Comparison of ENCODE assay signal across 9 cellular contexts in genomic region chr2:217685255-217685605, GRCh38.
DNase-seq lines count a peak whose midpoint lies in the region; ATAC-seq and TF ChIP-seq lines count a peak whose summit lies in the region.
"Had no signal": no experiment of that assay in that cellular context is flagged by ENCODE, and none has a peak within 500 bp of the region (broad histone marks: within the 10 kb centered on the region; RNA-seq: fewer than 3 reads in every experiment).

No MANE protein-coding gene starts in this region.

- CTCF ChIA-PET in HCT116 (lab: Charles Lee) (interaction anchor here (1.2 kb wide), 1 partner anchor 35 kb away, joined by 5 read pairs; no protein-coding TSS in a partner anchor), RWPE1 (lab: Yijun Ruan, JAX) (interaction anchor here (0.6 to 1.0 kb wide), 4 partner anchors 28 to 1225 kb away, joined by 3 to 4 read pairs (median 4); no protein-coding TSS in a partner anchor)

- 0% methylated on average over 4 of the region's 4 CpGs for WGBS in smooth muscle cell (ENCODE audit: low lambda C conversion rate)

- H3K4me3 ChIP-seq in HCT116 (replicated peaks in 1 of 2; ENCODE audit: low read depth in 1 of 2, low read length in 2 of 2) (no peak overlapping the region), smooth muscle cell (no peak overlapping the region)

- intact Hi-C loops in HCT116 (cut with micrococcal nuclease) = no loop called here

- H3K36me3 Mint-ChIP-seq in glutamatergic neuron (ENCODE audit: unreplicated experiment) = no peaks in the 10 kb centered on the region
- H3K36me3 Mint-ChIP-seq: activated naive CD8-positive, alpha-beta T cell treated with anti-CD3 and anti-CD28 coated beads, Interleukin-2, amount 10 ng/mL, durations not matched to agents 7 days and 5 days had no signal

- H3K9me3 Mint-ChIP-seq in glutamatergic neuron (ENCODE audit: unreplicated experiment) = no peaks in the 10 kb centered on the region
- H3K9me3 Mint-ChIP-seq: activated naive CD8-positive, alpha-beta T cell treated with anti-CD3 and anti-CD28 coated beads, Interleukin-2, amount 10 ng/mL, durations not matched to agents 7 days and 5 days had no signal

- H3K36me3 ChIP-seq in HCT116 (ENCODE audit: control insufficient read depth in 1 of 2, insufficient read depth in 2 of 2, low read length in 2 of 2) = no peaks in the 10 kb centered on the region
- no peaks in the 10 kb centered on the region for H3K36me3 ChIP-seq in smooth muscle cell (ENCODE audit: low read depth)

- H3K27me3 Mint-ChIP-seq in glutamatergic neuron (ENCODE audit: unreplicated experiment) = no peaks in the 10 kb centered on the region
- H3K27me3 Mint-ChIP-seq: activated naive CD8-positive, alpha-beta T cell treated with anti-CD3 and anti-CD28 coated beads, Interleukin-2, amount 10 ng/mL, durations not matched to agents 7 days and 5 days had no signal

- H3K9ac ChIP-seq in HCT116 (ENCODE audit: low read length) = no peak overlapping the region
- H3K9ac ChIP-seq in smooth muscle cell (ENCODE audit: low read depth) = no peak overlapping the region

- no peak overlapping the region for H3K4me2 ChIP-seq in HCT116 (ENCODE audit: low read length)
- H3K4me2 ChIP-seq in smooth muscle cell = peak overlapping the region; percentile 49

- H3K4me1 Mint-ChIP-seq in glutamatergic neuron (ENCODE audit: low read depth, unreplicated experiment) = peaks cover 3% of the 10 kb centered on the region
- H3K4me1 Mint-ChIP-seq: activated naive CD8-positive, alpha-beta T cell treated with anti-CD3 and anti-CD28 coated beads, Interleukin-2, amount 10 ng/mL, durations not matched to agents 7 days and 5 days had no signal

- no peaks in the 10 kb centered on the region for H3K9me2 ChIP-seq in HCT116 (ENCODE audit: insufficient read depth)

- H3K79me2 ChIP-seq in HCT116 (ENCODE audit: insufficient read depth, low read length) (no peaks in the 10 kb centered on the region), smooth muscle cell (ENCODE audit: low read depth) (no peaks in the 10 kb centered on the region)

- POLR2A ChIA-PET in HCT116 (lab: Charles Lee) = no interaction called here
- POLR2A ChIA-PET in RWPE1 (lab: Yijun Ruan, JAX; ENCODE audit: low non-redundant PET) = no interaction called here

- no peak overlapping the region for H2AFZ ChIP-seq in HCT116 (ENCODE audit: low read depth, low read length, poor library complexity, severe bottlenecking)
- no peak overlapping the region for H2AFZ ChIP-seq in smooth muscle cell (ENCODE audit: low read depth)

- H3K9me3 ChIP-seq in HCT116 (ENCODE audit: control insufficient read depth in 1 of 2, insufficient read depth in 1 of 2, low read depth in 1 of 2, low read length in 2 of 2) = no peaks in the 10 kb centered on the region
- H3K9me3 ChIP-seq in smooth muscle cell (replicated peaks; ENCODE audit: low read depth) = no peaks in the 10 kb centered on the region

- ATAC-seq in HCT116 = peak; percentile 53; the same call in 1 of the 2 replicates
- no peak for ATAC-seq in GM21423 (IDR thresholded peaks at IDR 0.05; ENCODE audit: unreplicated experiment)
- no peak for ATAC-seq in HG02798 (IDR thresholded peaks at IDR 0.05; ENCODE audit: poor library complexity, unreplicated experiment)
- no peak for ATAC-seq in GM19397 (IDR thresholded peaks at IDR 0.05; ENCODE audit: unreplicated experiment)

- H3K4me3 Mint-ChIP-seq in glutamatergic neuron (ENCODE audit: unreplicated experiment) = no peak overlapping the region
- H3K4me3 Mint-ChIP-seq: activated naive CD8-positive, alpha-beta T cell treated with anti-CD3 and anti-CD28 coated beads, Interleukin-2, amount 10 ng/mL, durations not matched to agents 7 days and 5 days had no signal

- no peak for TF ChIP-seq POLR2A in HCT116 (IDR thresholded peaks at IDR 0.05; ENCODE audit: borderline replicate concordance, extremely low read depth, insufficient read depth, insufficient read length)

- H3K27me3 ChIP-seq in HCT116 (ENCODE audit: insufficient read depth, low read length) = peaks cover 20% of the 10 kb centered on the region
- no peaks in the 10 kb centered on the region for H3K27me3 ChIP-seq in smooth muscle cell (ENCODE audit: low read depth)

- no TSS peak for BruUV-seq in HCT116 (replicated peaks; lab: Mats Ljungman, UMichigan)

- H3K27ac ChIP-seq in HCT116 (ENCODE audit: low read depth, low read length) (no peak overlapping the region), RWPE1 (no peak overlapping the region), smooth muscle cell (ENCODE audit: low read depth) (peak overlapping the region; percentile 33)

- no peak for TF ChIP-seq RAD21 in HCT116 (IDR thresholded peaks at IDR 0.05; ENCODE audit: low read depth)

- H3K27ac Mint-ChIP-seq in glutamatergic neuron (ENCODE audit: unreplicated experiment) = no peak overlapping the region
- H3K27ac Mint-ChIP-seq: activated naive CD8-positive, alpha-beta T cell treated with anti-CD3 and anti-CD28 coated beads, Interleukin-2, amount 10 ng/mL, durations not matched to agents 7 days and 5 days had no signal

- peak; percentile 26 for DNase-seq in HCT116 (ENCODE audit: low read depth, low spot score)
- peak; percentile 92 for DNase-seq in RWPE1 (ENCODE audit: low spot score)
- DNase-seq in glutamatergic neuron = peak; percentile 18
- DNase-seq in smooth muscle cell (lab: John Stamatoyannopoulos, UW; ENCODE audit: unreplicated experiment) = peak; percentile 4
- no peak for DNase-seq in Kasumi-1 (lab: John Stamatoyannopoulos, UW)
- DNase-seq: activated naive CD8-positive, alpha-beta T cell treated with anti-CD3 and anti-CD28 coated beads, Interleukin-2, amount 10 ng/mL, durations not matched to agents 7 days and 5 days had no signal

- H3K4me1 ChIP-seq in HCT116 (ENCODE audit: control insufficient read depth in 1 of 2, insufficient read depth in 2 of 2, low read length in 2 of 2) (no peaks in the 10 kb centered on the region), smooth muscle cell (ENCODE audit: low read depth) (no peaks in the 10 kb centered on the region)

- RAD21 ChIA-PET in HCT116 (lab: Charles Lee; ENCODE audit: low non-redundant PET in 1 of 2, low total read pairs in 2 of 2, uncharacterized antibody in 2 of 2, unreplicated experiment in 2 of 2) = no interaction called here

- H3F3A ChIP-seq in smooth muscle cell (ENCODE audit: low read depth) = no peaks in the 10 kb centered on the region

- TF ChIP-seq CTCF in HCT116 (IDR thresholded peaks at IDR 0.05 in 2 of 3, conservative IDR thresholded peaks at IDR 0.05 in 1 of 3; ENCODE audit: borderline replicate concordance in 1 of 3, insufficient read depth in 1 of 3, low read depth in 2 of 3, low read length in 2 of 3) (no peak), RWPE1 (conservative IDR thresholded peaks at IDR 0.05; ENCODE audit: low read depth) (no peak), glutamatergic neuron (IDR thresholded peaks at IDR 0.05; ENCODE audit: partially characterized antibody, unreplicated experiment) (no peak), smooth muscle cell (IDR thresholded peaks at IDR 0.05; ENCODE audit: borderline replicate concordance, insufficient read depth, poor library complexity, severe bottlenecking) (no peak)

- H4K20me1 ChIP-seq in HCT116 (ENCODE audit: insufficient read depth) = no peaks in the 10 kb centered on the region
- H4K20me1 ChIP-seq in smooth muscle cell (ENCODE audit: low read depth) = no peaks in the 10 kb centered on the region

TF ChIP-seq in HCT116, 20 proteins besides CTCF, POLR2A, EP300 and RAD21 (continues in another document):
- peak; percentile 50; the same call in 1 of the 2 replicates for TF ChIP-seq CBX3 (IDR thresholded peaks at IDR 0.05; ENCODE audit: low read depth)
- TF ChIP-seq EGR1 (IDR thresholded peaks at IDR 0.05; ENCODE audit: low read depth) = no peak
- TF ChIP-seq ZBTB33 (IDR thresholded peaks at IDR 0.05; ENCODE audit: extremely low read depth, insufficient replicate concordance, low read length) = no peak
- TF ChIP-seq ATF3 (IDR thresholded peaks at IDR 0.05) = no peak; the same call in 1 of the 2 replicates
- peak; percentile 54 for TF ChIP-seq MAX (IDR thresholded peaks at IDR 0.05)
- TF ChIP-seq FOSL1 (IDR thresholded peaks at IDR 0.05; ENCODE audit: low read depth) = peak; percentile 25; the same call in 1 of the 2 replicates
- no peak for TF ChIP-seq YY1 (IDR thresholded peaks at IDR 0.05; ENCODE audit: extremely low read depth, insufficient replicate concordance, low read depth, low read length)
- TF ChIP-seq ZNF274 (IDR thresholded peaks at IDR 0.05; ENCODE audit: low read depth, low read length) = no peak
- TF ChIP-seq POLR2AphosphoS5 (IDR thresholded peaks at IDR 0.05; ENCODE audit: low read depth, low read length) = no peak
- TF ChIP-seq ZFX (IDR thresholded peaks at IDR 0.05) = no peak
- TF ChIP-seq TCF7L2 (IDR thresholded peaks at IDR 0.05; ENCODE audit: borderline replicate concordance, extremely low read depth, insufficient read depth, insufficient read length) = no peak
- no peak for TF ChIP-seq SRF (IDR thresholded peaks at IDR 0.05; ENCODE audit: low read depth)
- TF ChIP-seq EZH2phosphoT487 (IDR thresholded peaks at IDR 0.05; ENCODE audit: borderline replicate concordance) = no peak
- peak; percentile 27; the same call in 1 of the 2 replicates for TF ChIP-seq SP1 (IDR thresholded peaks at IDR 0.05; ENCODE audit: low read depth)
- no peak for TF ChIP-seq SIN3A (IDR thresholded peaks at IDR 0.05; ENCODE audit: low read depth)
- peak; percentile 26; the same call in 1 of the 2 replicates for TF ChIP-seq JUND (IDR thresholded peaks at IDR 0.05)

Comparison
In these comparisons a context has a peak if more than half of its experiments do, and no peak if none do; other contexts are left out.
1. DNase-seq: peak in HCT116 (single experiment), RWPE1 (single experiment), glutamatergic neuron (single experiment) and smooth muscle cell (single experiment); none in Kasumi-1 (0 of 2).